34 cellular contexts compared by ENCODE assay signal in the genomic region with DNA sequence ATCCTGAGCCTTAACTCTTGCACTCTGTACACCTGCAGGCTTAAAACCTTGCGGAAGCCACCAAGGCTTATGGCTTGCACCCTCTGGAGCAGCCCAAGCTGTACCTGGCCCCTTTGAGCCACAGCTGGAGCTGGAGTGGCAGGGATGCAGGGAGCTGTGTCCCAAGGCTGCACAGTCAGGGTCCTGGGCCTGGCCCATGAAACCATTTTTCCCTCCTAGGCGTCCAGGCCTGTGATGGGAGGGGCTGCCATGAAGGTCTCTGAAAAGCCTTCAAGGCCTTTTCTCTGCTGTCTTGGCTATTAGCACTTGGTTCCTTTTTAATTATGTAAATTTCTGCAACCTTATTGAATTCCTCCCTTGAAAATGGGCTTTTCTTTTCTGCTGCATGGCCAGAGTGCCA. TPM values are rescaled to one million over a fixed set of nuclear protein-coding genes. Genes with fewer than 3 reads are reported as not detected.
A peak's percentile ranks its signal among the peaks of the same experiment; 100 is the strongest.
DNase-seq lines count a peak whose midpoint lies in the region; ATAC-seq and TF ChIP-seq lines count a peak whose summit lies in the region.
"Had no signal": no experiment of that assay in that cellular context is flagged by ENCODE, and none has a peak within 500 bp of the region (broad histone marks: within the 10 kb centered on the region; RNA-seq: fewer than 3 reads in every experiment).

No MANE protein-coding gene starts in this region.

- no peaks in the 10 kb centered on the region for H3K4me1 ChIP-seq in HEK293 (ENCODE audit: control insufficient read depth, insufficient read depth, low read length)
- peaks cover 0 to 12% (median 10%) of the 10 kb centered on the region in 4 donors for H3K4me1 ChIP-seq in esophagus muscularis mucosa
- H3K4me1 ChIP-seq in neuronal stem cell (ENCODE audit: control insufficient read depth in 2 of 2, insufficient read depth in 1 of 2, low read depth in 1 of 2, low read length in 2 of 2), result peaks cover 0 to 5% of the 10 kb centered on the region in 2 donors
- H3K4me1 ChIP-seq: A549, BE2C, BLaER1, Caco-2 had no signal

- no peak overlapping the region for H3K9ac ChIP-seq in neuronal stem cell (ENCODE audit: low read depth, low read length, poor library complexity)
- H3K9ac ChIP-seq: BLaER1; BLaER1 treated with 17β-estradiol and CSF1 and Interleukin-3, amounts not matched to agents 10 nM and 100 nM had no signal

- no peak overlapping the region for H3K18ac ChIP-seq in neuronal stem cell (ENCODE audit: low read length)

- H3K36me3 ChIP-seq in HEK293 (ENCODE audit: control insufficient read depth in 2 of 2, insufficient read depth in 1 of 2, low read length in 2 of 2), result no peaks in the 10 kb centered on the region
- no peaks in the 10 kb centered on the region for H3K36me3 ChIP-seq in esophagus muscularis mucosa
- H3K36me3 ChIP-seq in neuronal stem cell (replicated peaks in 1 of 2; ENCODE audit: control insufficient read depth in 2 of 2, insufficient read depth in 2 of 2, low read length in 2 of 2), result no peaks in the 10 kb centered on the region
- H3K36me3 ChIP-seq: BE2C; BLaER1; BLaER1 treated with 17β-estradiol and CSF1 and Interleukin-3, amounts not matched to agents 10 nM and 100 nM had no signal

- peak overlapping the region; percentile 67 for H2AK5ac ChIP-seq in neuronal stem cell (ENCODE audit: low read depth, low read length)

- H3K4ac ChIP-seq in neuronal stem cell (ENCODE audit: low read length), result no peak overlapping the region

- no peak overlapping the region for H2BK5ac ChIP-seq in neuronal stem cell (ENCODE audit: low read length)

- H4K91ac ChIP-seq in neuronal stem cell (ENCODE audit: low read depth, low read length, poor library complexity), result no peak overlapping the region

- H3K27me3 ChIP-seq in esophagus muscularis mucosa, result no peaks in the 10 kb centered on the region
- H3K27me3 ChIP-seq in neuronal stem cell (ENCODE audit: control insufficient read depth in 3 of 3, insufficient read depth in 3 of 3, low read depth in 1 of 3, low read length in 3 of 3), result no peaks in the 10 kb centered on the region
- H3K27me3 ChIP-seq: BE2C; BLaER1; BLaER1 treated with 17β-estradiol and CSF1 and Interleukin-3, amounts not matched to agents 10 nM and 100 nM had no signal

- no peak overlapping the region for H4K8ac ChIP-seq in neuronal stem cell (ENCODE audit: low read depth, low read length)

- no peak overlapping the region for H3K14ac ChIP-seq in neuronal stem cell (ENCODE audit: low read length)

- no peak overlapping the region for H2BK12ac ChIP-seq in neuronal stem cell (ENCODE audit: low read length)

- CTCF ChIA-PET in HEK293 (lab: Yijun Ruan, JAX), result interaction anchor here (0.7 kb wide), 1 partner anchor 1243 kb away, joined by 3 read pairs; no protein-coding TSS in a partner anchor

- no peak overlapping the region for H2BK120ac ChIP-seq in neuronal stem cell (ENCODE audit: low read depth, low read length)

- intact Hi-C loops in esophagus muscularis mucosa (cut with DNase I), result no loop called here

- H3K4me3 ChIP-seq in HEK293 (ENCODE audit: low read depth, low read length), result no peak overlapping the region
- H3K4me3 ChIP-seq in esophagus muscularis mucosa, result no peak overlapping the region
- H3K4me3 ChIP-seq in neuronal stem cell (ENCODE audit: low read length in 2 of 2), result no peak overlapping the region
- H3K4me3 ChIP-seq: A549; BLaER1; BLaER1 treated with 17β-estradiol and CSF1 and Interleukin-3, amounts not matched to agents 10 nM and 100 nM had no signal

- no peaks in the 10 kb centered on the region for H3K9me3 ChIP-seq in HEK293 (ENCODE audit: control insufficient read depth, insufficient read depth, low read depth, low read length)
- no peaks in the 10 kb centered on the region for H3K9me3 ChIP-seq in esophagus muscularis mucosa
- peaks cover 0 to 4% of the 10 kb centered on the region in 2 donors for H3K9me3 ChIP-seq in neuronal stem cell (replicated peaks in 1 of 2; ENCODE audit: control insufficient read depth in 2 of 2, insufficient read depth in 1 of 2, low read depth in 1 of 2, low read length in 2 of 2)
- H3K9me3 ChIP-seq: A549, BE2C, Caco-2 had no signal

- H3K27ac ChIP-seq in HEK293 (ENCODE audit: extremely low read depth, low read depth, low read length), result no peak overlapping the region
- H3K27ac ChIP-seq in esophagus muscularis mucosa (replicated peaks in 1 of 4), result no peak overlapping the region
- H3K27ac ChIP-seq in neuronal stem cell (replicated peaks; ENCODE audit: low read length), result no peak overlapping the region
- H3K27ac ChIP-seq: 22Rv1; A549; BLaER1; BLaER1 treated with 17β-estradiol and CSF1 and Interleukin-3, amounts not matched to agents 10 nM and 100 nM; C4-2B had no signal

- POLR2A ChIA-PET in HEK293 (lab: Yijun Ruan, JAX), result no interaction called here

- 77% methylated on average over 2 of the region's 2 CpGs for WGBS in esophagus muscularis mucosa
- WGBS in neuronal stem cell (ENCODE audit: extremely low coverage in 2 of 2, insufficient read length in 2 of 2, insufficient replicate concordance in 1 of 2), 2 donors, result no CpG with 5 or more reads among the region's 2 CpGs

- no peak overlapping the region for H2AFZ ChIP-seq in neuronal stem cell (ENCODE audit: low read length)

- DNase-seq in esophagus muscularis mucosa (ENCODE audit: extremely low spot score) (peak; percentile 79), neuronal stem cell (ENCODE audit: low spot score) (no peak), NCI-H2107 treated with DMSO at 0.1 percent for 48 hours (lab: John Stamatoyannopoulos, UW; ENCODE audit: unreplicated experiment) (no peak)
- DNase-seq: 8988T; ACHN; AML-193; BE2C; C1 segment of cervical spinal cord; Caco-2; Calu3; CD4-positive, alpha-beta memory T cell; CD4-positive, alpha-beta T cell; CD4-positive, CD25-positive, alpha-beta regulatory T cell; CD8-positive, alpha-beta memory T cell; CD8-positive, alpha-beta T cell; COR-L47; DMS 273 treated with DMSO at 0.1 percent for 48 hours; DMS153; DMS53; DMS79; DMS79 treated with DMSO at 0.1 percent for 48 hours; DND-41; EL had no signal

- TF ChIP-seq EP300 in esophagus muscularis mucosa (IDR thresholded peaks at IDR 0.05), result no peak

- no peak overlapping the region for H3K4me2 ChIP-seq in neuronal stem cell (ENCODE audit: insufficient read depth, low read length, poor library complexity, severe bottlenecking)
- H3K4me2 ChIP-seq: A549; BLaER1; BLaER1 treated with 17β-estradiol and CSF1 and Interleukin-3, amounts not matched to agents 10 nM and 100 nM had no signal

- no peak overlapping the region for H2BK15ac ChIP-seq in neuronal stem cell (ENCODE audit: low read length)

- ATAC-seq in HG02610 (IDR thresholded peaks at IDR 0.05; ENCODE audit: unreplicated experiment) (no peak), HG03196 (IDR thresholded peaks at IDR 0.05; ENCODE audit: unreplicated experiment) (no peak)
- ATAC-seq: A549; CD8-positive, alpha-beta T cell had no signal

- H3K79me1 ChIP-seq in neuronal stem cell (ENCODE audit: low read depth, low read length), result no peaks in the 10 kb centered on the region

- TF ChIP-seq POLR2A in esophagus muscularis mucosa (IDR thresholded peaks at IDR 0.05; ENCODE audit: low read depth), result no peak

- TF ChIP-seq CTCF in HEK293 (tag by site-specific recombination; IDR thresholded peaks at IDR 0.05) (no peak), esophagus muscularis mucosa (IDR thresholded peaks at IDR 0.05) (no peak)

- H3K23ac ChIP-seq in neuronal stem cell (ENCODE audit: low read depth, low read length, poor library complexity), result no peak overlapping the region

TF ChIP-seq in HEK293, 187 proteins besides CTCF, POLR2A, EP300 and RAD21:
- TF ChIP-seq TCF7L2 (IDR thresholded peaks at IDR 0.05; ENCODE audit: borderline replicate concordance, low read depth, low read length) (no peak), ZNF585B (tag by site-specific recombination; IDR thresholded peaks at IDR 0.05) (peak; percentile 83), ZBTB48 (tag by site-specific recombination; IDR thresholded peaks at IDR 0.05) (no peak), ZNF184 (tag by site-specific recombination; IDR thresholded peaks at IDR 0.05) (no peak), ZSCAN5A (tag by site-specific recombination; IDR thresholded peaks at IDR 0.05) (no peak), SETDB1 (IDR thresholded peaks at IDR 0.05; ENCODE audit: insufficient read length, low read length) (peak; percentile 39)

RNA-seq across cellular contexts. Expression of gene FAM124B, which starts 56.4 kb away (rescaled TPM):
- 1 to 10 TPM; 2.3 to 6.2 (median 3.7) TPM for total RNA-seq in esophagus muscularis mucosa
- polyA plus RNA-seq in neuronal stem cell (2013, experiment 1 of 2), result 0.06 TPM
- 0.07 TPM for polyA plus RNA-seq in neuronal stem cell (2013, experiment 2 of 2)
- total RNA-seq: A172; A673; Caco-2; Calu3; CD8-positive, alpha-beta memory T cell; CD8-positive, alpha-beta T cell had no signal
- polyA plus RNA-seq: A549; AG04450; CD8-positive, alpha-beta memory T cell had no signal
